8 cellular contexts compared by ENCODE assay signal in the genomic region with DNA sequence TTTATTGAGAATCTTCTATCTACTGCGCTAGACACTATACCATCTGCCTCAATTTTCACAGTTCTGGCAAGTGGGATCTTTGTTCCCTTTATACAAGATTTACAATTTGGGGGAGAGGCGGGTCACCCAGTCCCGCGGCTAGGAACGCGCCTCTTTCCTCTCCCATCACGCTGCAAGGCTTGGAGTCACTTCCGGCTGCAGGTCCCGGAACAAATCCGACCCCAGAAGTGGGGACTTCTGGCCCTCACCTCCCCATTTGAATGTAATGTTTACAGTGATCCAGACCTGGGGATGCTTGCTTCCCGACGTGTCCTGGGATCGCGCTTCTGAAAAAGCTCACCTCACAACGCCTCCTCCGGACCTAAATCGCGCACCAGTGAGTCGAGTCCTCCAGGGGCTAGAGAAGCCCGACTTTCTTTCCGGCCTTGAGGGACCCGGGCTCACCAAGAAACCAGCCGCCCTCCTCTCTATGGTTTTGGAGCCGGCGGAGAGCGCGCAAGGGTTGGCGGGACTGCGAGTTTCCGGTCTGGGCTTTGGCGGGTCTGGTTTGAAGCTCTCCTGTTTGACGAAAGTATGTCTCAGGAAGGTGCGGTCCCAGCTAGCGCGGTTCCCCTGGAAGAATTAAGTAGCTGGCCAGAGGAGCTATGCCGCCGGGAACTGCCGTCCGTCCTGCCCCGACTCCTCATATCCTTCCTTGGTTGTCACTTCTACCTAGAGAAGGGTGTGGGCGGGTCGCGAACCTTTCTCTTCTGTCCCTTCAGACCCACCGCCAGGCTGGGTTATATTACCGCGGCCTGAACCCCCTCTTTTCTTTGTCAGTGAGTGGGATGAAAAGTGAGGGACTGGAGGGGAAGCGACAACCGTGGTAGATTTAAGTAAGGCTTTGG. TPM values are rescaled to one million over a fixed set of nuclear protein-coding genes. Genes with fewer than 3 reads are reported as not detected.
DNase-seq lines count a peak whose midpoint lies in the region; ATAC-seq, FAIRE-seq and TF ChIP-seq lines count a peak whose summit lies in the region.

A gene (minus strand): TSS at position 378 of the 887 bp plus-strand sequence. CDS start 1,212 bp downstream, outside the sequence.

- TF ChIP-seq CTCF in GM13977 (IDR thresholded peaks at IDR 0.05; ENCODE audit: extremely low read depth, insufficient read depth, missing control alignments) = no peak
- TF ChIP-seq CTCF in prostate gland (IDR thresholded peaks at IDR 0.05) = peak in 2 of 4 experiments; percentile 22 to 35

- no peaks in the 10 kb centered on the region for H3K9me3 Mint-ChIP-seq in T-helper 1 cell treated with Interleukin-12 subunit alpha and Interleukin-12 subunit beta and Interleukin-4 antibody, amounts not matched to agents 30 μg/mL and 1 μg/mL, for 36 hours

- TF ChIP-seq POLR2A in prostate gland (IDR thresholded peaks at IDR 0.05) = no peak

- no peaks in the 10 kb centered on the region for H3K27me3 Mint-ChIP-seq in T-helper 1 cell treated with Interleukin-12 subunit alpha and Interleukin-12 subunit beta and Interleukin-4 antibody, amounts not matched to agents 30 μg/mL and 1 μg/mL, for 36 hours (ENCODE audit: low read depth)

- peaks cover 46% of the 10 kb centered on the region for H3K4me1 Mint-ChIP-seq in T-helper 1 cell treated with Interleukin-12 subunit alpha and Interleukin-12 subunit beta and Interleukin-4 antibody, amounts not matched to agents 30 μg/mL and 1 μg/mL, for 36 hours (ENCODE audit: low read depth)

- peaks cover 26% of the 10 kb centered on the region for H3K36me3 Mint-ChIP-seq in T-helper 1 cell treated with Interleukin-12 subunit alpha and Interleukin-12 subunit beta and Interleukin-4 antibody, amounts not matched to agents 30 μg/mL and 1 μg/mL, for 36 hours (ENCODE audit: low read depth)

- H3K27me3 ChIP-seq in prostate gland (replicated peaks; ENCODE audit: insufficient read depth) = no peaks in the 10 kb centered on the region

- ATAC-seq in HG02884 (IDR thresholded peaks at IDR 0.05; ENCODE audit: unreplicated experiment) = peak; percentile 94
- ATAC-seq in left ventricle myocardium superior = peak; percentile 100

- in situ Hi-C loops in GM13977 (cut with MboI; ENCODE audit: low pct_unique_long_range_greater_than_20kb, low sequenced_read_pairs, unreplicated experiment) = no loop called here

- no peaks in the 10 kb centered on the region for H3K4me1 ChIP-seq in prostate gland (replicated peaks)

- H3K4me3 Mint-ChIP-seq in T-helper 1 cell treated with Interleukin-12 subunit alpha and Interleukin-12 subunit beta and Interleukin-4 antibody, amounts not matched to agents 30 μg/mL and 1 μg/mL, for 36 hours = peak within 1 kb of the TSS; percentile 87

- peak within 1 kb of the TSS; percentile 61 to 67 for H3K4me3 ChIP-seq in prostate gland

- FAIRE-seq in urothelium cell line (lab: Jason Lieb, UNC) = no peak

- intact Hi-C loops in left ventricle myocardium superior (cut with micrococcal nuclease) (no loop called here), prostate gland (cut with DNase I) (no loop called here)

- H3K36me3 ChIP-seq in prostate gland = no peaks in the 10 kb centered on the region

- H3K27ac Mint-ChIP-seq in T-helper 1 cell treated with Interleukin-12 subunit alpha and Interleukin-12 subunit beta and Interleukin-4 antibody, amounts not matched to agents 30 μg/mL and 1 μg/mL, for 36 hours = peak within 1 kb of the TSS; percentile 85

- under 1% methylated on average over 48 of the region's 48 CpGs for WGBS in prostate gland

- no peaks in the 10 kb centered on the region for H3K9me3 ChIP-seq in prostate gland

- H3K27ac ChIP-seq in prostate gland = peak within 1 kb of the TSS; percentile 86 to 91

- DNase-seq in GM13977 (ENCODE audit: low spot score) (peak; percentile 85), NCI-H1694 (lab: John Stamatoyannopoulos, UW) (peak; percentile 91), amygdala (lab: John Stamatoyannopoulos, UW) (peak; percentile 58 to 96 (median 88)), left ventricle myocardium superior (peak; percentile 91), prostate gland (ENCODE audit: low spot score) (peak; percentile 93), urothelium cell line (ENCODE audit: low spot score) (peak; percentile 92)

RNA-seq across cellular contexts. Expression of the gene that starts here (rescaled TPM):
- total RNA-seq in left ventricle myocardium superior (5.7 TPM), prostate gland (1 to 10 TPM; 5.7 to 7.5 TPM)

Comparison
In these comparisons a context has a peak if more than half of its experiments do, and no peak if none do; other contexts are left out.
1. Peak in every context shown above with its lines: DNase-seq, ATAC-seq, H3K4me3 ChIP-seq and H3K27ac ChIP-seq.